ENCODE assay signal across 12 cellular contexts in the genomic region with DNA sequence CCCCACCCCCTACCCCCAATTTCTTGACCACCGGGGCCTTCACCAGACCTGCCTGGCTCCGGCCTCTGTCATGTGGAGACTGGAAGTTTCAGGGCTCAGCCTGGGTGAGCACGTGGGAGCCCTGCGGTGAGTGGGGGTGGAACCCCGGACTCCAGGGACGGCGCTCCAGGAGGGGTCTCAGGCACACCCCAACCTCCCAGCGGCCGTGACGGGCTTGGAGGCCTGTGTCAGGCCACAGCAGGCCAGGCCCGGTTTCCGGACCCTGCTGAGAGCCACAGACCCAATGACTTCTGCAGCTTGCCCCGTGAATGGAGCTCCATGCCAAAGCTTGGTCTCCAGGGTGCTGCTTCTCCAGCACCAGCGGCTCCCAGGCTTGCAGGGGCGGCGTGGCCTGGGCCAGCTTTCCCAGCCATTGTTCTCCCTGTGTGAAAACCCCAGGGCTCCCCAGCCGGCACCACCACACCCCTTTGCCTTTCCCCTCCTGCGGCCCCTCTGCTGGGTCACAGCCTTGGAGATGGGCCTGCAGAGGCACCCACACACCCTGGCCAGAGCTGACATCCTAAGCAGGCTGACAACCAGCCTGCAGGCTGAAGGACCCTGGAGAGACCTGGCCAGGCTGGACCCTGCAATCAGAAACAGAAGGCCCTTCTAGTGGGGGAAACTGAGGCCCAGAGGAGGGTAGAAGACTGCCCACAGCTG.
DNase-seq lines count a peak whose midpoint lies in the region; ATAC-seq, FAIRE-seq and TF ChIP-seq lines count a peak whose summit lies in the region.
"Had no signal": no experiment of that assay in that cellular context is flagged by ENCODE, and none has a peak within 500 bp of the region (broad histone marks: within the 10 kb centered on the region; RNA-seq: fewer than 3 reads in every experiment).

No MANE protein-coding gene starts in this region.

- H3K79me2 ChIP-seq in GM12878 (ENCODE audit: control insufficient read depth, insufficient read depth, low read length), result no peaks in the 10 kb centered on the region

- no peaks in the 10 kb centered on the region for H3K36me3 ChIP-seq in GM12878 (ENCODE audit: control insufficient read depth in 2 of 2, insufficient read depth in 2 of 2, low read length in 1 of 2)
- no peaks in the 10 kb centered on the region for H3K36me3 ChIP-seq in vagina
- H3K36me3 ChIP-seq: SJCRH30 had no signal

- no peaks in the 10 kb centered on the region for H4K20me1 ChIP-seq in GM12878 (ENCODE audit: control insufficient read depth, insufficient read depth)

- H3K9me3 Mint-ChIP-seq in activated naive CD4-positive, alpha-beta T cell treated with anti-CD3 and anti-CD28 coated beads, Interleukin-2, amount 50 U/mL, for 24 hours, result peaks cover 7% of the 10 kb centered on the region

- no peak for DNase-seq in activated naive CD4-positive, alpha-beta T cell (lab: John Stamatoyannopoulos, UW)
- DNase-seq in GM12878 (ENCODE audit: low read depth, low spot score) (no peak), mesenteric fat pad (ENCODE audit: low spot score) (peak; percentile 89), vagina (ENCODE audit: extremely low spot score in 2 of 2) (peak; percentile 71 to 95), DMS79 (lab: John Stamatoyannopoulos, UW) (no peak), OCI-M1 (lab: John Stamatoyannopoulos, UW) (no peak), SW480 (ENCODE audit: low spot score) (no peak)
- DNase-seq: NCI-H1417 treated with DMSO at 0.1 percent for 48 hours had no signal

- no peak for FAIRE-seq in GM12878 (lab: Jason Lieb, UNC)
- FAIRE-seq: astrocyte had no signal

- intact Hi-C loops in GM12878 (cut with micrococcal nuclease; ENCODE audit: unreplicated experiment), result no loop called here
- intact Hi-C loops in vagina (cut with DNase I), result no loop called here

- no peak for TF ChIP-seq POLR2A in GM12878 (IDR thresholded peaks at IDR 0.05; ENCODE audit: low read depth, low read length)
- TF ChIP-seq POLR2A in vagina (IDR thresholded peaks at IDR 0.05), result no peak

- H3K36me3 Mint-ChIP-seq in activated naive CD4-positive, alpha-beta T cell treated with anti-CD3 and anti-CD28 coated beads, Interleukin-2, amount 50 U/mL, for 24 hours, result peaks cover 8% of the 10 kb centered on the region

- no peak for ATAC-seq in GM12878
- ATAC-seq: left colon had no signal

- peaks cover 16% of the 10 kb centered on the region for H3K4me1 ChIP-seq in GM12878 (ENCODE audit: control insufficient read depth, insufficient read depth, low read length)
- no peaks in the 10 kb centered on the region for H3K4me1 ChIP-seq in vagina
- H3K4me1 ChIP-seq: SJCRH30 had no signal

- no peak overlapping the region for H3K9ac ChIP-seq in GM12878 (ENCODE audit: control insufficient read depth, insufficient read depth, low read length)

- no peak for TF ChIP-seq RAD21 in GM12878 (IDR thresholded peaks at IDR 0.05; ENCODE audit: insufficient read depth, low read depth, low read length)

- H3K27me3 Mint-ChIP-seq in activated naive CD4-positive, alpha-beta T cell treated with anti-CD3 and anti-CD28 coated beads, Interleukin-2, amount 50 U/mL, for 24 hours, result no peaks in the 10 kb centered on the region

- H3K27ac Mint-ChIP-seq in activated naive CD4-positive, alpha-beta T cell treated with anti-CD3 and anti-CD28 coated beads, Interleukin-2, amount 50 U/mL, for 24 hours, result peak overlapping the region; percentile 72

- TF ChIP-seq EP300 in GM12878 (IDR thresholded peaks at IDR 0.05; ENCODE audit: borderline replicate concordance in 1 of 2, control insufficient read depth in 1 of 2, low read depth in 2 of 2, low read length in 2 of 2), result no peak

- CTCF ChIA-PET in GM12878 (lab: Yijun Ruan, JAX), result interaction anchor here (0.6 kb wide), 1 partner anchor 873 kb away, joined by 3 read pairs; no protein-coding TSS in a partner anchor

- peak overlapping the region; percentile 37; the same call in 1 of the 2 replicates for H2AFZ ChIP-seq in GM12878 (ENCODE audit: control insufficient read depth, low read depth, low read length)

- POLR2A ChIA-PET in GM12878 (lab: Charles Lee), result no interaction called here

- WGBS in GM12878 (ENCODE audit: insufficient coverage, insufficient replicate concordance, low lambda C conversion rate, missing lambda C conversion rate), result 64% methylated on average over 15 of the region's 18 CpGs

- H3K4me3 Mint-ChIP-seq in activated naive CD4-positive, alpha-beta T cell treated with anti-CD3 and anti-CD28 coated beads, Interleukin-2, amount 50 U/mL, for 24 hours, result peak overlapping the region; percentile 55

- H3K9me3 ChIP-seq in GM12878 (replicated peaks; ENCODE audit: control insufficient read depth, insufficient read depth, low read length) (no peaks in the 10 kb centered on the region; the same call in 2 of the 3 replicates), vagina (peaks cover 2% of the 10 kb centered on the region)

- SMC1A ChIA-PET in GM12878 (lab: Charles Lee; ENCODE audit: uncharacterized antibody, unreplicated experiment), result no interaction called here

- in situ Hi-C loops in GM12878 (cut with MboI), result no loop called here

- RAD21 ChIA-PET in GM12878 (lab: Charles Lee; ENCODE audit: unreplicated experiment), result no interaction called here

- H3K4me3 ChIP-seq in GM12878 (no peak overlapping the region), vagina (no peak overlapping the region)
- H3K4me3 ChIP-seq: SJCRH30 had no signal

- no peak overlapping the region for H3K27ac ChIP-seq in GM12878 (ENCODE audit: control insufficient read depth, insufficient read depth)
- H3K27ac ChIP-seq in vagina, result no peak overlapping the region
- H3K27ac ChIP-seq: SJCRH30 had no signal

- H3K27me3 ChIP-seq in GM12878 (replicated peaks in 1 of 2; ENCODE audit: control insufficient read depth in 2 of 2, insufficient read depth in 2 of 2, low read length in 1 of 2), result no peaks in the 10 kb centered on the region; a peak in 1 of 4 replicates
- no peaks in the 10 kb centered on the region for H3K27me3 ChIP-seq in vagina

- no peak overlapping the region; the same call in 1 of the 2 replicates for H3K4me2 ChIP-seq in GM12878 (ENCODE audit: control insufficient read depth, insufficient read depth)

- H3K4me1 Mint-ChIP-seq in activated naive CD4-positive, alpha-beta T cell treated with anti-CD3 and anti-CD28 coated beads, Interleukin-2, amount 50 U/mL, for 24 hours, result peaks cover 78% of the 10 kb centered on the region

- TF ChIP-seq CTCF in GM12878 (IDR thresholded peaks at IDR 0.05 in 2 of 3, conservative IDR thresholded peaks at IDR 0.05 in 1 of 3; ENCODE audit: control insufficient read depth in 2 of 3, extremely low read depth in 1 of 3, insufficient read depth in 1 of 3, low read depth in 3 of 3, low read length in 3 of 3), result no peak
- no peak for TF ChIP-seq CTCF in vagina (IDR thresholded peaks at IDR 0.05)

- no TSS peak for BruUV-seq in GM12878 (replicated peaks; lab: Mats Ljungman, UMichigan)

TF ChIP-seq in GM12878, 131 proteins besides CTCF, POLR2A, EP300 and RAD21 (continues in another document):
- TF ChIP-seq ZNF274 (IDR thresholded peaks at IDR 0.05; ENCODE audit: insufficient read depth, insufficient read length) (no peak), DPF2 (IDR thresholded peaks at IDR 0.05) (no peak), SP1 (IDR thresholded peaks at IDR 0.05; ENCODE audit: low read depth, low read length) (no peak), CHD4 (IDR thresholded peaks at IDR 0.05) (no peak), CEBPB (IDR thresholded peaks at IDR 0.05; ENCODE audit: borderline replicate concordance in 1 of 2, low read depth in 2 of 2, low read length in 2 of 2) (no peak), IKZF2 (IDR thresholded peaks at IDR 0.05) (no peak), BCL11A (IDR thresholded peaks at IDR 0.05; ENCODE audit: low read depth, low read length) (no peak)
- TF ChIP-seq, protein P1, sequence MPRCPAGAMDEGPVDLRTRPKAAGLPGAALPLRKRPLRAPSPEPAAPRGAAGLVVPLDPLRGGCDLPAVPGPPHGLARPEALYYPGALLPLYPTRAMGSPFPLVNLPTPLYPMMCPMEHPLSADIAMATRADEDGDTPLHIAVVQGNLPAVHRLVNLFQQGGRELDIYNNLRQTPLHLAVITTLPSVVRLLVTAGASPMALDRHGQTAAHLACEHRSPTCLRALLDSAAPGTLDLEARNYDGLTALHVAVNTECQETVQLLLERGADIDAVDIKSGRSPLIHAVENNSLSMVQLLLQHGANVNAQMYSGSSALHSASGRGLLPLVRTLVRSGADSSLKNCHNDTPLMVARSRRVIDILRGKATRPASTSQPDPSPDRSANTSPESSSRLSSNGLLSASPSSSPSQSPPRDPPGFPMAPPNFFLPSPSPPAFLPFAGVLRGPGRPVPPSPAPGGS (IDR thresholded peaks at IDR 0.05; ENCODE audit: borderline replicate concordance, insufficient read depth, low read depth, low read length, poor library complexity, severe bottlenecking), result no peak
- TF ChIP-seq, protein P2, sequence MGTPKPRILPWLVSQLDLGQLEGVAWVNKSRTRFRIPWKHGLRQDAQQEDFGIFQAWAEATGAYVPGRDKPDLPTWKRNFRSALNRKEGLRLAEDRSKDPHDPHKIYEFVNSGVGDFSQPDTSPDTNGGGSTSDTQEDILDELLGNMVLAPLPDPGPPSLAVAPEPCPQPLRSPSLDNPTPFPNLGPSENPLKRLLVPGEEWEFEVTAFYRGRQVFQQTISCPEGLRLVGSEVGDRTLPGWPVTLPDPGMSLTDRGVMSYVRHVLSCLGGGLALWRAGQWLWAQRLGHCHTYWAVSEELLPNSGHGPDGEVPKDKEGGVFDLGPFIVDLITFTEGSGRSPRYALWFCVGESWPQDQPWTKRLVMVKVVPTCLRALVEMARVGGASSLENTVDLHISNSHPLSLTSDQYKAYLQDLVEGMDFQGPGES (IDR thresholded peaks at IDR 0.05), result no peak

Comparison
In these comparisons a context has a peak if more than half of its experiments do, and no peak if none do; other contexts are left out.
1. DNase-seq: peak in mesenteric fat pad (single experiment) and vagina (2 of 2); none in activated naive CD4-positive, alpha-beta T cell (0 of 4), GM12878 (single experiment), DMS79 (single experiment), OCI-M1 (single experiment) and SW480 (single experiment).